In genomic region chr14:38286481-38286880, GRCh38 we compare ENCODE assay signal across 30 cellular contexts. TPM values are rescaled to one million over a fixed set of nuclear protein-coding genes. Genes with fewer than 3 reads are reported as not detected.
"Had no signal": no experiment of that assay in that cellular context is flagged by ENCODE, and none has a peak within 500 bp of the region (broad histone marks: within the 10 kb centered on the region; RNA-seq: fewer than 3 reads in every experiment).

No MANE protein-coding gene starts in this region.

- H3K36me3 ChIP-seq: left lung, neutrophil, pancreas, prostate gland, uterus had no signal

- H3K36me3 Mint-ChIP-seq: activated CD4-positive, alpha-beta memory T cell treated with anti-CD3 and anti-CD28 coated beads for 36 hours; activated naive CD4-positive, alpha-beta T cell treated with anti-CD3 and anti-CD28 coated beads, Interleukin-2, amount 10 ng/mL, durations not matched to agents 7 days and 5 days; activated naive CD8-positive, alpha-beta T cell treated with anti-CD3 and anti-CD28 coated beads, Interleukin-2, amount 10 ng/mL, durations not matched to agents 7 days and 5 days; mesothelial cell of epicardium; naive B cell; stimulated activated effector memory CD8-positive, alpha-beta T cell treated with anti-CD3 and anti-CD28 coated beads, Interleukin-12 subunit alpha, Interleukin-12 subunit beta, amount 100 ng/mL, for 72 hours; type B pancreatic cell had no signal

- H3K27me3 Mint-ChIP-seq: activated CD4-positive, alpha-beta T cell treated with anti-CD3 and anti-CD28 coated beads, Interleukin-2, amount 10 ng/mL, durations not matched to agents 24 days and 14 days; naive B cell had no signal

- DNase-seq: activated CD4-positive, alpha-beta memory T cell treated with anti-CD3 and anti-CD28 coated beads for 36 hours; activated CD4-positive, alpha-beta T cell treated with anti-CD3 and anti-CD28 coated beads, Interleukin-2, amount 10 ng/mL, durations not matched to agents 24 days and 14 days; activated CD4-positive, CD25-positive, alpha-beta regulatory T cell treated with anti-CD3 and anti-CD28 coated beads, Interleukin-2, amount 50 U/mL, for 72 hours; activated CD8-positive, alpha-beta memory T cell treated with anti-CD3 and anti-CD28 coated beads, Interleukin-2, amount 50 U/mL, for 4 hours; activated gamma-delta T cell; activated naive CD4-positive, alpha-beta T cell treated with anti-CD3 and anti-CD28 coated beads, Interleukin-2, amount 10 ng/mL, durations not matched to agents 7 days and 5 days; activated naive CD8-positive, alpha-beta T cell treated with anti-CD3 and anti-CD28 coated beads, Interleukin-2, amount 10 ng/mL, durations not matched to agents 7 days and 5 days; activated T-cell treated with anti-CD3 and anti-CD28 coated beads, Interleukin-2, amount 50 U/mL, for 1 hour; amniotic stem cell; central memory CD4-positive, alpha-beta T cell; left lung; naive B cell; nephron progenitor cell; pancreas; retina; small intestine; stimulated activated CD4-positive, alpha-beta T cell treated with anti-CD3 and anti-CD28 coated beads, Interleukin-4, amount 100 ng/mL, for 24 hours; stimulated activated naive CD8-positive, alpha-beta T cell treated with anti-CD3 and anti-CD28 coated beads, Interleukin-15, amount 100 ng/mL, for 72 hours; substantia nigra; T1000; uterus had no signal

- H3K4me1 Mint-ChIP-seq: activated CD4-positive, alpha-beta T cell treated with anti-CD3 and anti-CD28 coated beads, Interleukin-2, amount 10 ng/mL, durations not matched to agents 24 days and 14 days; activated naive CD4-positive, alpha-beta T cell treated with anti-CD3 and anti-CD28 coated beads, Interleukin-2, amount 10 ng/mL, durations not matched to agents 7 days and 5 days; activated naive CD8-positive, alpha-beta T cell treated with anti-CD3 and anti-CD28 coated beads, Interleukin-2, amount 10 ng/mL, durations not matched to agents 7 days and 5 days; mesothelial cell of epicardium; naive B cell; nephron progenitor cell; stimulated activated effector memory CD8-positive, alpha-beta T cell treated with anti-CD3 and anti-CD28 coated beads, Interleukin-12 subunit alpha, Interleukin-12 subunit beta, amount 100 ng/mL, for 72 hours; stimulated activated naive CD8-positive, alpha-beta T cell treated with anti-CD3 and anti-CD28 coated beads, Interleukin-15, amount 100 ng/mL, for 72 hours had no signal

- H3K27ac ChIP-seq: left lung, neutrophil, pancreas, prostate gland, uterus had no signal

- H3K9me3 ChIP-seq: neutrophil, pancreas, prostate gland, uterus had no signal

- H3K4me1 ChIP-seq: prostate gland, uterus had no signal

- H3K27me3 ChIP-seq: left lung, neutrophil, pancreas, uterus had no signal

- H3K9me3 Mint-ChIP-seq: activated CD4-positive, alpha-beta memory T cell treated with anti-CD3 and anti-CD28 coated beads for 36 hours; activated CD4-positive, alpha-beta T cell treated with anti-CD3 and anti-CD28 coated beads, Interleukin-2, amount 10 ng/mL, durations not matched to agents 24 days and 14 days; activated naive CD4-positive, alpha-beta T cell treated with anti-CD3 and anti-CD28 coated beads, Interleukin-2, amount 10 ng/mL, durations not matched to agents 7 days and 5 days; activated T-helper 1 cell treated with anti-CD3 and anti-CD28 coated beads, Interleukin-12 subunit alpha, Interleukin-12 subunit beta, Interleukin-2, Interleukin-4 antibody, amounts not matched to agents 30 ng/mL and 10 ng/mL and 1 ng/mL, durations not matched to agents 14 hours and 24 hours and 36 hours; nephron progenitor cell; T-helper 1 cell treated with Interleukin-12 subunit alpha and Interleukin-12 subunit beta and Interleukin-4 antibody, amounts not matched to agents 30 μg/mL and 1 μg/mL, for 36 hours had no signal

- H3K27ac Mint-ChIP-seq: activated CD4-positive, alpha-beta memory T cell treated with anti-CD3 and anti-CD28 coated beads for 36 hours; activated CD4-positive, alpha-beta T cell treated with anti-CD3 and anti-CD28 coated beads, Interleukin-2, amount 10 ng/mL, durations not matched to agents 24 days and 14 days; activated naive CD4-positive, alpha-beta T cell treated with anti-CD3 and anti-CD28 coated beads, Interleukin-2, amount 10 ng/mL, durations not matched to agents 7 days and 5 days; activated naive CD8-positive, alpha-beta T cell treated with anti-CD3 and anti-CD28 coated beads, Interleukin-2, amount 10 ng/mL, durations not matched to agents 7 days and 5 days; activated T-helper 1 cell treated with anti-CD3 and anti-CD28 coated beads, Interleukin-12 subunit alpha, Interleukin-12 subunit beta, Interleukin-2, Interleukin-4 antibody, amounts not matched to agents 30 ng/mL and 10 ng/mL and 1 ng/mL, durations not matched to agents 14 hours and 24 hours and 36 hours; mesothelial cell of epicardium; naive B cell; nephron progenitor cell; stimulated activated effector memory CD8-positive, alpha-beta T cell treated with anti-CD3 and anti-CD28 coated beads, Interleukin-12 subunit alpha, Interleukin-12 subunit beta, amount 100 ng/mL, for 72 hours; stimulated activated naive CD8-positive, alpha-beta T cell treated with anti-CD3 and anti-CD28 coated beads, Interleukin-15, amount 100 ng/mL, for 72 hours; T-helper 1 cell treated with Interleukin-12 subunit alpha and Interleukin-12 subunit beta and Interleukin-4 antibody, amounts not matched to agents 30 μg/mL and 1 μg/mL, for 36 hours; type B pancreatic cell had no signal

- H3K4me3 ChIP-seq: left lung, lung, pancreas, prostate gland, uterus had no signal

- H3K4me3 Mint-ChIP-seq: activated CD4-positive, alpha-beta memory T cell treated with anti-CD3 and anti-CD28 coated beads for 36 hours; activated CD4-positive, alpha-beta T cell treated with anti-CD3 and anti-CD28 coated beads, Interleukin-2, amount 10 ng/mL, durations not matched to agents 24 days and 14 days; activated naive CD4-positive, alpha-beta T cell treated with anti-CD3 and anti-CD28 coated beads, Interleukin-2, amount 10 ng/mL, durations not matched to agents 7 days and 5 days; activated naive CD8-positive, alpha-beta T cell treated with anti-CD3 and anti-CD28 coated beads, Interleukin-2, amount 10 ng/mL, durations not matched to agents 7 days and 5 days; activated T-helper 1 cell treated with anti-CD3 and anti-CD28 coated beads, Interleukin-12 subunit alpha, Interleukin-12 subunit beta, Interleukin-2, Interleukin-4 antibody, amounts not matched to agents 30 ng/mL and 10 ng/mL and 1 ng/mL, durations not matched to agents 14 hours and 24 hours and 36 hours; mesothelial cell of epicardium; nephron progenitor cell; stimulated activated effector memory CD8-positive, alpha-beta T cell treated with anti-CD3 and anti-CD28 coated beads, Interleukin-12 subunit alpha, Interleukin-12 subunit beta, amount 100 ng/mL, for 72 hours; stimulated activated naive CD8-positive, alpha-beta T cell treated with anti-CD3 and anti-CD28 coated beads, Interleukin-15, amount 100 ng/mL, for 72 hours; T-helper 1 cell treated with Interleukin-12 subunit alpha and Interleukin-12 subunit beta and Interleukin-4 antibody, amounts not matched to agents 30 μg/mL and 1 μg/mL, for 36 hours; type B pancreatic cell had no signal

RNA-seq across cellular contexts. Expression of gene CLEC14A, which starts 30.6 kb away (rescaled TPM):
- total RNA-seq: activated CD4-positive, alpha-beta memory T cell treated with anti-CD3 and anti-CD28 coated beads for 36 hours; activated CD4-positive, alpha-beta T cell treated with anti-CD3 and anti-CD28 coated beads, Interleukin-2, amount 10 ng/mL, durations not matched to agents 24 days and 14 days; activated CD8-positive, alpha-beta memory T cell treated with anti-CD3 and anti-CD28 coated beads for 36 hours; activated naive CD8-positive, alpha-beta T cell treated with anti-CD3 and anti-CD28 coated beads, Interleukin-2, amount 10 ng/mL, durations not matched to agents 7 days and 5 days; activated T-helper 1 cell treated with anti-CD3 and anti-CD28 coated beads, Interleukin-12 subunit alpha, Interleukin-12 subunit beta, Interleukin-2, Interleukin-4 antibody, amounts not matched to agents 30 ng/mL and 10 ng/mL and 1 ng/mL, durations not matched to agents 14 hours and 24 hours and 36 hours had no signal
